Comparison of ENCODE assay signal across 16 cellular contexts in the genomic region with DNA sequence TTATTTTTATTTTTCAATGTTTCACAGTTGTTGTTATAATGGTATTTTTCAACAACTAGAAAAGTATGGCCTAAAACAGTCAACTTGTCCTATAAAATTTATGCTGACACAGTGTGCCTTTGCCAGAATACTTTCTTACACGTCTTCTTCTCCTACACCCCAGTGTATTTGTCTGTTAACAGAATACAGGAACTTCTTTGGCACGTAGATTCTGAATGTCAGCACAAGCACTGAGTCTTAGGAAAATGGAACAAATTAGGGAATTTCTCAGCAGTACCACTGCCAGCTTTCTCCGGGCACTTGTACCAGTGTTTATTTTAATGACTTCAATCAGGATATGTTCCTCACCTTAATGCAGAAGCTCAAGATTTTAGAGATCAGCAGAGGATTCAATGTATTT.
"Had no signal": no experiment of that assay in that cellular context is flagged by ENCODE, and none has a peak within 500 bp of the region (broad histone marks: within the 10 kb centered on the region; RNA-seq: fewer than 3 reads in every experiment).

No MANE protein-coding gene starts in this region.

- H3K4me3 Mint-ChIP-seq: activated CD4-positive, alpha-beta T cell treated with anti-CD3 and anti-CD28 coated beads for 36 hours; activated CD8-positive, alpha-beta T cell treated with anti-CD3 and anti-CD28 coated beads for 36 hours; activated naive CD8-positive, alpha-beta T cell treated with anti-CD3 and anti-CD28 coated beads, Interleukin-2, amount 10 ng/mL, durations not matched to agents 7 days and 5 days; nephron had no signal

- H3K27ac Mint-ChIP-seq: activated CD4-positive, alpha-beta T cell treated with anti-CD3 and anti-CD28 coated beads for 36 hours; activated CD8-positive, alpha-beta T cell treated with anti-CD3 and anti-CD28 coated beads for 36 hours; activated naive CD8-positive, alpha-beta T cell treated with anti-CD3 and anti-CD28 coated beads, Interleukin-2, amount 10 ng/mL, durations not matched to agents 7 days and 5 days; nephron had no signal

- H3K36me3 ChIP-seq: esophagus muscularis mucosa, heart left ventricle, ovary, WERI-Rb-1 had no signal

- DNase-seq: activated CD4-positive, alpha-beta T cell treated with anti-CD3 and anti-CD28 coated beads for 36 hours; activated CD8-positive, alpha-beta memory T cell treated with anti-CD3 and anti-CD28 coated beads, Interleukin-2, amount 50 U/mL, for 48 hours; activated CD8-positive, alpha-beta T cell treated with anti-CD3 and anti-CD28 coated beads for 36 hours; activated naive CD8-positive, alpha-beta T cell treated with anti-CD3 and anti-CD28 coated beads, Interleukin-2, amount 10 ng/mL, durations not matched to agents 7 days and 5 days; aorta; foreskin fibroblast; heart left ventricle; mammary epithelial cell; ovary; SW 1271; T-helper 9 cell; trophoblast cell; WERI-Rb-1 had no signal

- H3K27ac ChIP-seq: esophagus muscularis mucosa, ovary, WERI-Rb-1 had no signal

- ATAC-seq: activated CD4-positive, alpha-beta T cell treated with anti-CD3 and anti-CD28 coated beads for 36 hours; activated CD8-positive, alpha-beta T cell treated with anti-CD3 and anti-CD28 coated beads for 36 hours; heart left ventricle; left lobe of liver had no signal

- H3K9me3 Mint-ChIP-seq: activated CD8-positive, alpha-beta T cell treated with anti-CD3 and anti-CD28 coated beads for 36 hours; nephron had no signal

- H3K27me3 Mint-ChIP-seq: activated CD8-positive, alpha-beta T cell treated with anti-CD3 and anti-CD28 coated beads for 36 hours had no signal

- H3K9me3 ChIP-seq: esophagus muscularis mucosa, heart left ventricle, ovary had no signal

- H3K4me3 ChIP-seq: esophagus muscularis mucosa, heart left ventricle, ovary had no signal

- H3K27me3 ChIP-seq: esophagus muscularis mucosa, heart left ventricle, ovary had no signal
